Comparison of ENCODE assay signal across 37 cellular contexts in genomic region chr4:4937926-4938325, GRCh38.
"Had no signal": no experiment of that assay in that cellular context is flagged by ENCODE, and none has a peak within 500 bp of the region (broad histone marks: within the 10 kb centered on the region; RNA-seq: fewer than 3 reads in every experiment).

No MANE protein-coding gene starts in this region.

- DNase-seq: activated B cell treated with CpG ODN at 0.5 μM for 24 hours; activated CD4-positive, alpha-beta memory T cell treated with anti-CD3 and anti-CD28 coated beads for 36 hours; activated CD4-positive, alpha-beta T cell treated with anti-CD3 and anti-CD28 coated beads for 4 hours; activated CD4-positive, alpha-beta T cell treated with anti-CD3 and anti-CD28 coated beads, Interleukin-2, amount 10 ng/mL, durations not matched to agents 24 days and 14 days; activated CD4-positive, alpha-beta T cell treated with anti-CD3 and anti-CD28 coated beads, Interleukin-2, amount 50 U/mL, for 1 hour; activated CD4-positive, alpha-beta T cell treated with anti-CD3 and anti-CD28 coated beads, Interleukin-2, amount 50 U/mL, for 4 hours; activated CD4-positive, CD25-positive, alpha-beta regulatory T cell treated with anti-CD3 and anti-CD28 coated beads, Interleukin-2, amount 50 U/mL, for 72 hours; activated CD8-positive, alpha-beta memory T cell treated with anti-CD3 and anti-CD28 coated beads, Interleukin-2, amount 50 U/mL, for 4 hours; activated CD8-positive, alpha-beta T cell treated with anti-CD3 and anti-CD28 coated beads for 36 hours; activated effector memory CD4-positive, alpha-beta T cell treated with anti-CD3 and anti-CD28 coated beads, Interleukin-2, amount 50 U/mL, for 16 hours; activated gamma-delta T cell treated with Interleukin-2 at 50 U/mL for 16 hours; activated naive CD4-positive, alpha-beta T cell; activated naive CD4-positive, alpha-beta T cell treated with anti-CD3 and anti-CD28 coated beads for 36 hours; activated naive CD4-positive, alpha-beta T cell treated with anti-CD3 and anti-CD28 coated beads, Interleukin-2, amount 50 U/mL, for 16 hours; activated naive CD8-positive, alpha-beta T cell treated with anti-CD3 and anti-CD28 coated beads for 36 hours; activated T-cell treated with anti-CD3 and anti-CD28 coated beads for 4 hours; activated T-cell treated with anti-CD3 and anti-CD28 coated beads, Interleukin-2, amount 50 U/mL, for 1 hour; activated T-cell treated with anti-CD3 and anti-CD28 coated beads, Interleukin-2, amount 50 U/mL, for 4 hours; activated T-cell treated with anti-CD3 and anti-CD28 coated beads, Interleukin-2, amount 50 U/mL, for 72 hours; adrenal gland; amniotic stem cell; aorta; body of pancreas; brain microvascular endothelial cell; central memory CD4-positive, alpha-beta T cell; T-helper 1 cell; T-helper 2 cell; T-helper 9 cell had no signal

- H3K9me3 Mint-ChIP-seq: activated B cell treated with CpG ODN at 0.5 μM for 24 hours; activated CD4-positive, alpha-beta memory T cell treated with anti-CD3 and anti-CD28 coated beads for 36 hours; activated CD4-positive, alpha-beta T cell treated with anti-CD3 and anti-CD28 coated beads, Interleukin-2, amount 10 ng/mL, durations not matched to agents 24 days and 14 days; activated CD8-positive, alpha-beta T cell treated with anti-CD3 and anti-CD28 coated beads for 36 hours; activated naive CD4-positive, alpha-beta T cell treated with anti-CD3 and anti-CD28 coated beads for 36 hours; activated naive CD4-positive, alpha-beta T cell treated with anti-CD3 and anti-CD28 coated beads, Interleukin-2, amount 50 U/mL, for 72 hours; activated naive CD8-positive, alpha-beta T cell treated with anti-CD3 and anti-CD28 coated beads for 36 hours; activated T-cell treated with anti-CD3 and anti-CD28 coated beads, Interleukin-2, amount 50 U/mL, for 4 hours; activated T-cell treated with anti-CD3 and anti-CD28 coated beads, Interleukin-2, amount 50 U/mL, for 72 hours; activated T-helper 1 cell treated with anti-CD3 and anti-CD28 coated beads, Interleukin-12 subunit alpha, Interleukin-12 subunit beta, Interleukin-2, Interleukin-4 antibody, amounts not matched to agents 30 ng/mL and 10 ng/mL and 1 ng/mL, durations not matched to agents 14 hours and 24 hours and 36 hours; activated T-helper 17 cell treated with anti-CD3 and anti-CD28 coated beads, Interleukin-2, amount 50 U/mL, for 72 hours; T-helper 1 cell treated with Interleukin-12 subunit alpha and Interleukin-12 subunit beta and Interleukin-4 antibody, amounts not matched to agents 30 μg/mL and 1 μg/mL, for 36 hours; T-helper 2 cell treated with Interferon-gamma antibody and Interleukin-4, amounts not matched to agents 5 μg/mL and 100 μg/mL, for 36 hours had no signal

- H3K27ac Mint-ChIP-seq: activated B cell treated with CpG ODN at 0.5 μM for 24 hours; activated CD4-positive, alpha-beta memory T cell treated with anti-CD3 and anti-CD28 coated beads for 36 hours; activated CD4-positive, alpha-beta T cell treated with anti-CD3 and anti-CD28 coated beads, Interleukin-2, amount 10 ng/mL, durations not matched to agents 24 days and 14 days; activated CD8-positive, alpha-beta T cell treated with anti-CD3 and anti-CD28 coated beads for 36 hours; activated naive CD4-positive, alpha-beta T cell treated with anti-CD3 and anti-CD28 coated beads for 36 hours; activated naive CD4-positive, alpha-beta T cell treated with anti-CD3 and anti-CD28 coated beads, Interleukin-2, amount 50 U/mL, for 72 hours; activated naive CD8-positive, alpha-beta T cell treated with anti-CD3 and anti-CD28 coated beads for 36 hours; activated T-cell treated with anti-CD3 and anti-CD28 coated beads, Interleukin-2, amount 50 U/mL, for 72 hours; activated T-helper 1 cell treated with anti-CD3 and anti-CD28 coated beads, Interleukin-12 subunit alpha, Interleukin-12 subunit beta, Interleukin-2, Interleukin-4 antibody, amounts not matched to agents 30 ng/mL and 10 ng/mL and 1 ng/mL, durations not matched to agents 14 hours and 24 hours and 36 hours; activated T-helper 17 cell treated with anti-CD3 and anti-CD28 coated beads, Interleukin-2, amount 50 U/mL, for 72 hours; T-helper 1 cell treated with Interleukin-12 subunit alpha and Interleukin-12 subunit beta and Interleukin-4 antibody, amounts not matched to agents 30 μg/mL and 1 μg/mL, for 36 hours; T-helper 2 cell treated with Interferon-gamma antibody and Interleukin-4, amounts not matched to agents 5 μg/mL and 100 μg/mL, for 36 hours had no signal

- H3K4me1 ChIP-seq: adrenal gland, body of pancreas, breast epithelium had no signal

- H3K4me3 Mint-ChIP-seq: activated B cell treated with CpG ODN at 0.5 μM for 24 hours; activated CD4-positive, alpha-beta memory T cell treated with anti-CD3 and anti-CD28 coated beads for 36 hours; activated CD4-positive, alpha-beta T cell treated with anti-CD3 and anti-CD28 coated beads, Interleukin-2, amount 10 ng/mL, durations not matched to agents 24 days and 14 days; activated CD8-positive, alpha-beta T cell treated with anti-CD3 and anti-CD28 coated beads for 36 hours; activated naive CD4-positive, alpha-beta T cell treated with anti-CD3 and anti-CD28 coated beads for 36 hours; activated naive CD8-positive, alpha-beta T cell treated with anti-CD3 and anti-CD28 coated beads for 36 hours; activated T-cell treated with anti-CD3 and anti-CD28 coated beads, Interleukin-2, amount 50 U/mL, for 4 hours; activated T-cell treated with anti-CD3 and anti-CD28 coated beads, Interleukin-2, amount 50 U/mL, for 72 hours; activated T-helper 1 cell treated with anti-CD3 and anti-CD28 coated beads, Interleukin-12 subunit alpha, Interleukin-12 subunit beta, Interleukin-2, Interleukin-4 antibody, amounts not matched to agents 30 ng/mL and 10 ng/mL and 1 ng/mL, durations not matched to agents 14 hours and 24 hours and 36 hours; activated T-helper 17 cell treated with anti-CD3 and anti-CD28 coated beads, Interleukin-2, amount 50 U/mL, for 72 hours; T-helper 1 cell treated with Interleukin-12 subunit alpha and Interleukin-12 subunit beta and Interleukin-4 antibody, amounts not matched to agents 30 μg/mL and 1 μg/mL, for 36 hours; T-helper 2 cell treated with Interferon-gamma antibody and Interleukin-4, amounts not matched to agents 5 μg/mL and 100 μg/mL, for 36 hours had no signal

- H3K36me3 Mint-ChIP-seq: activated CD4-positive, alpha-beta memory T cell treated with anti-CD3 and anti-CD28 coated beads for 36 hours; activated naive CD4-positive, alpha-beta T cell treated with anti-CD3 and anti-CD28 coated beads, Interleukin-2, amount 50 U/mL, for 72 hours; activated naive CD8-positive, alpha-beta T cell treated with anti-CD3 and anti-CD28 coated beads for 36 hours had no signal

- FAIRE-seq: astrocyte, TTC549 had no signal

- H3K4me1 Mint-ChIP-seq: activated CD4-positive, alpha-beta T cell treated with anti-CD3 and anti-CD28 coated beads, Interleukin-2, amount 10 ng/mL, durations not matched to agents 24 days and 14 days; activated T-helper 17 cell treated with anti-CD3 and anti-CD28 coated beads, Interleukin-2, amount 50 U/mL, for 72 hours had no signal

- H3K9me3 ChIP-seq: adrenal gland, body of pancreas, breast epithelium had no signal

- H3K36me3 ChIP-seq: adrenal gland, brain microvascular endothelial cell, breast epithelium had no signal

- H3K27me3 Mint-ChIP-seq: activated B cell treated with CpG ODN at 0.5 μM for 24 hours; activated CD4-positive, alpha-beta memory T cell treated with anti-CD3 and anti-CD28 coated beads for 36 hours; activated CD4-positive, alpha-beta T cell treated with anti-CD3 and anti-CD28 coated beads, Interleukin-2, amount 10 ng/mL, durations not matched to agents 24 days and 14 days; activated naive CD8-positive, alpha-beta T cell treated with anti-CD3 and anti-CD28 coated beads for 36 hours had no signal

- H3K27ac ChIP-seq: adrenal gland, body of pancreas, brain microvascular endothelial cell, breast epithelium, VCaP had no signal

- H3K4me3 ChIP-seq: adrenal gland, body of pancreas, breast epithelium had no signal

- H3K27me3 ChIP-seq: adrenal gland, body of pancreas, brain microvascular endothelial cell had no signal

- ATAC-seq: activated CD8-positive, alpha-beta T cell treated with anti-CD3 and anti-CD28 coated beads for 36 hours; activated naive CD4-positive, alpha-beta T cell treated with anti-CD3 and anti-CD28 coated beads, Interleukin-2, amount 50 U/mL, for 72 hours; activated T-cell treated with anti-CD3 and anti-CD28 coated beads, Interleukin-2, amount 50 U/mL, for 4 hours; activated T-cell treated with anti-CD3 and anti-CD28 coated beads, Interleukin-2, amount 50 U/mL, for 72 hours; activated T-helper 17 cell treated with anti-CD3 and anti-CD28 coated beads, Interleukin-2, amount 50 U/mL, for 72 hours; body of pancreas had no signal
